30 cellular contexts compared by ENCODE assay signal in the genomic region with DNA sequence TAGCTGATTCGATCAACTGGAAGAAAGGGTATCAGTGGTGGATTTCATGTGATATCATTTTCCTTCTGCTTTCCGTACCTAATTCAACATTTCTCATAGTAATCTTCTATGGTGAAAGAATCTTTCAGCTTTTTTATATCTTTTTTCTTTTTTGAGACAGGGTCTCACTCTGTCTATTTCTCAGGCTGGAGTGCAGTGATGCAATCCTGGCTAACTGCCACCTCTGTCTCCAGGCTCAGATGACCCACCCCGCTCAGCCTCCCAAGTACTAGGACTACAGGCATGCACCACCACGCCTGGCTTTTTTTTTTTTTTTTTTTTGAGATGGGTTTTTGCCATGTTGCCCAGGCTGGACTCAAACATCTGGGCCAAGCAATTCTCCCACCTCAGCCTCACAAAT. TPM values are rescaled to one million over a fixed set of nuclear protein-coding genes. Genes with fewer than 3 reads are reported as not detected.
DNase-seq lines count a peak whose midpoint lies in the region; ATAC-seq and TF ChIP-seq lines count a peak whose summit lies in the region.
"Had no signal": no experiment of that assay in that cellular context is flagged by ENCODE, and none has a peak within 500 bp of the region (broad histone marks: within the 10 kb centered on the region; RNA-seq: fewer than 3 reads in every experiment).

No MANE protein-coding gene starts in this region.

- WGBS in endodermal cell (ENCODE audit: insufficient coverage in 1 of 2, insufficient read length in 1 of 2), 2 experiments = 90% methylated on average over 3 of the region's 4 CpGs; no CpG with 5 or more reads in 1 of the 2 experiments

- H3K27me3 ChIP-seq in endodermal cell (ENCODE audit: control insufficient read depth, insufficient read depth, low read length, poor library complexity, severe bottlenecking) (no peaks in the 10 kb centered on the region), brain microvascular endothelial cell (replicated peaks) (no peaks in the 10 kb centered on the region)
- H3K27me3 ChIP-seq: cardiac muscle cell, gastroesophageal sphincter, left lung had no signal

- no peak overlapping the region for H3K27ac Mint-ChIP-seq in endodermal cell
- no peak overlapping the region for H3K27ac Mint-ChIP-seq in activated T-helper 2 cell treated with anti-CD3 and anti-CD28 coated beads, Interferon-gamma antibody, Interleukin-2, Interleukin-4, amounts not matched to agents 10 μg/mL and 5 μg/mL and 100 μg/mL, durations not matched to agents 14 hours and 24 hours and 36 hours
- H3K27ac Mint-ChIP-seq: B cell; effector memory CD8-positive, alpha-beta T cell; naive thymus-derived CD8-positive, alpha-beta T cell; type B pancreatic cell had no signal

- no peak overlapping the region for H3K9ac ChIP-seq in endodermal cell (ENCODE audit: extremely low read depth, low read length, poor library complexity, severe bottlenecking)
- H3K9ac ChIP-seq: KMS-11 had no signal

- H3K4me1 ChIP-seq in endodermal cell (ENCODE audit: control insufficient read depth, insufficient read depth, low read length) = no peaks in the 10 kb centered on the region
- H3K4me1 ChIP-seq: A549, esophagus squamous epithelium, gastroesophageal sphincter, left lung had no signal

- peaks cover 14% of the 10 kb centered on the region for H3K4me1 Mint-ChIP-seq in endodermal cell
- H3K4me1 Mint-ChIP-seq in activated T-helper 2 cell treated with anti-CD3 and anti-CD28 coated beads, Interferon-gamma antibody, Interleukin-2, Interleukin-4, amounts not matched to agents 10 μg/mL and 5 μg/mL and 100 μg/mL, durations not matched to agents 14 hours and 24 hours and 36 hours (ENCODE audit: low read depth) = no peaks in the 10 kb centered on the region
- H3K4me1 Mint-ChIP-seq: B cell; naive thymus-derived CD8-positive, alpha-beta T cell had no signal

- H3K27me3 Mint-ChIP-seq in endodermal cell (ENCODE audit: insufficient read depth) = no peaks in the 10 kb centered on the region
- H3K27me3 Mint-ChIP-seq in activated T-helper 2 cell treated with anti-CD3 and anti-CD28 coated beads, Interferon-gamma antibody, Interleukin-2, Interleukin-4, amounts not matched to agents 10 μg/mL and 5 μg/mL and 100 μg/mL, durations not matched to agents 14 hours and 24 hours and 36 hours (ENCODE audit: low read depth) = peaks cover 9% of the 10 kb centered on the region
- H3K27me3 Mint-ChIP-seq: type B pancreatic cell had no signal

- peaks cover 19% of the 10 kb centered on the region for H3K9me3 Mint-ChIP-seq in endodermal cell
- H3K9me3 Mint-ChIP-seq in activated T-helper 2 cell treated with anti-CD3 and anti-CD28 coated beads, Interferon-gamma antibody, Interleukin-2, Interleukin-4, amounts not matched to agents 10 μg/mL and 5 μg/mL and 100 μg/mL, durations not matched to agents 14 hours and 24 hours and 36 hours = no peaks in the 10 kb centered on the region
- H3K9me3 Mint-ChIP-seq: activated T-cell treated with anti-CD3 and anti-CD28 coated beads, Interleukin-2, amount 50 U/mL, for 4 hours; effector memory CD8-positive, alpha-beta T cell; naive thymus-derived CD8-positive, alpha-beta T cell; type B pancreatic cell had no signal

- H3K4me3 ChIP-seq in endodermal cell (ENCODE audit: low read length) (peak overlapping the region; percentile 63), brain microvascular endothelial cell (ENCODE audit: low read depth, low read length) (no peak overlapping the region)
- H3K4me3 ChIP-seq: A549, cardiac muscle cell, coronary artery, gastroesophageal sphincter, left lung had no signal

- no peak for TF ChIP-seq CTCF in endodermal cell (conservative IDR thresholded peaks at IDR 0.05)
- no peak for TF ChIP-seq CTCF in brain microvascular endothelial cell (IDR thresholded peaks at IDR 0.05; ENCODE audit: low read depth, low read length, missing control alignments)

- intact Hi-C loops in activated T-helper 2 cell treated with anti-CD3 and anti-CD28 coated beads, Interferon-gamma antibody, Interleukin-2, Interleukin-4, amounts not matched to agents 10 μg/mL and 5 μg/mL and 100 μg/mL, durations not matched to agents 14 hours and 24 hours and 36 hours (cut with micrococcal nuclease) = no loop called here

- no peak overlapping the region for H3K27ac ChIP-seq in endodermal cell (ENCODE audit: low read depth, low read length)
- H3K27ac ChIP-seq in brain microvascular endothelial cell = no peak overlapping the region
- H3K27ac ChIP-seq: A549, cardiac muscle cell, coronary artery, esophagus squamous epithelium, gastroesophageal sphincter, KMS-11, left lung had no signal

- no peaks in the 10 kb centered on the region for H3K9me3 ChIP-seq in endodermal cell (ENCODE audit: control insufficient read depth, low read length)
- H3K9me3 ChIP-seq: A549, esophagus squamous epithelium, gastroesophageal sphincter, left lung had no signal

- in situ Hi-C loops in brain microvascular endothelial cell (cut with HindIII; ENCODE audit: low pct_ligation_motif_present, low sequenced_read_pairs) = no loop called here

- H3K36me3 ChIP-seq in endodermal cell (ENCODE audit: control insufficient read depth, insufficient read depth, low read length) (no peaks in the 10 kb centered on the region), brain microvascular endothelial cell (replicated peaks) (no peaks in the 10 kb centered on the region)
- H3K36me3 ChIP-seq: cardiac muscle cell, esophagus squamous epithelium, gastroesophageal sphincter, left lung had no signal

- H3K36me3 Mint-ChIP-seq in endodermal cell (ENCODE audit: low read depth) = no peaks in the 10 kb centered on the region
- H3K36me3 Mint-ChIP-seq in activated T-helper 2 cell treated with anti-CD3 and anti-CD28 coated beads, Interferon-gamma antibody, Interleukin-2, Interleukin-4, amounts not matched to agents 10 μg/mL and 5 μg/mL and 100 μg/mL, durations not matched to agents 14 hours and 24 hours and 36 hours (ENCODE audit: low read depth) = no peaks in the 10 kb centered on the region
- H3K36me3 Mint-ChIP-seq: naive thymus-derived CD8-positive, alpha-beta T cell; type B pancreatic cell had no signal

- H3K4me3 Mint-ChIP-seq in endodermal cell = no peak overlapping the region
- no peak overlapping the region for H3K4me3 Mint-ChIP-seq in activated T-helper 2 cell treated with anti-CD3 and anti-CD28 coated beads, Interferon-gamma antibody, Interleukin-2, Interleukin-4, amounts not matched to agents 10 μg/mL and 5 μg/mL and 100 μg/mL, durations not matched to agents 14 hours and 24 hours and 36 hours (ENCODE audit: low read depth)
- H3K4me3 Mint-ChIP-seq: activated T-cell treated with anti-CD3 and anti-CD28 coated beads, Interleukin-2, amount 50 U/mL, for 4 hours; B cell; effector memory CD8-positive, alpha-beta T cell; naive thymus-derived CD8-positive, alpha-beta T cell; type B pancreatic cell had no signal

- ATAC-seq in HG02610 (IDR thresholded peaks at IDR 0.05; ENCODE audit: unreplicated experiment) = no peak
- ATAC-seq: A549; activated T-cell treated with anti-CD3 and anti-CD28 coated beads, Interleukin-2, amount 50 U/mL, for 4 hours; effector memory CD8-positive, alpha-beta T cell; gastroesophageal sphincter; left lung; naive thymus-derived CD8-positive, alpha-beta T cell; PC-3 had no signal

- DNase-seq in NCI-H1417 (lab: John Stamatoyannopoulos, UW) = peak in 2 of 3 experiments; percentile 37 to 63
- DNase-seq in NCI-H1417 treated with DMSO at 0.1 percent for 48 hours (lab: John Stamatoyannopoulos, UW) = no peak
- DNase-seq in COR-L47 (lab: John Stamatoyannopoulos, UW) = peak; percentile 29
- peak; percentile 90 for DNase-seq in NCI-H69 (lab: John Stamatoyannopoulos, UW)
- DNase-seq in endodermal cell = no peak
- no peak for DNase-seq in brain microvascular endothelial cell
- no peak for DNase-seq in activated T-helper 2 cell treated with anti-CD3 and anti-CD28 coated beads, Interferon-gamma antibody, Interleukin-2, Interleukin-4, amounts not matched to agents 10 μg/mL and 5 μg/mL and 100 μg/mL, durations not matched to agents 14 hours and 24 hours and 36 hours (ENCODE audit: low spot score)
- DNase-seq: activated CD4-positive, alpha-beta T cell treated with anti-CD3 and anti-CD28 coated beads for 1 hour; activated CD8-positive, alpha-beta memory T cell treated with anti-CD3 and anti-CD28 coated beads for 24 hours; activated naive CD4-positive, alpha-beta T cell treated with anti-CD3 and anti-CD28 coated beads, Interleukin-2, amount 50 U/mL, for 16 hours; activated T-cell treated with anti-CD3 and anti-CD28 coated beads, Interleukin-2, amount 50 U/mL, for 4 hours; effector memory CD8-positive, alpha-beta T cell; esophagus squamous epithelium; hypothalamus; left lung; naive thymus-derived CD8-positive, alpha-beta T cell; NCI-H82; PC-3; Right ventricle myocardium superior; small intestine; stimulated activated CD4-positive, alpha-beta T cell treated with anti-CD3 and anti-CD28 coated beads, Interleukin-1b, Interleukin-23, amount 100 ng/mL, for 48 hours; SW 1271 had no signal

RNA-seq across cellular contexts. Expression of a gene that starts 18.6 kb away (rescaled TPM):
- 10 to 100 TPM; 54.6 to 56.9 TPM for total RNA-seq in endodermal cell
- 41.2 TPM for polyA plus RNA-seq in endodermal cell (2013, experiment 1 of 2)
- polyA plus RNA-seq in endodermal cell (2013, experiment 2 of 2) = 35.7 TPM
- 100 and 109 TPM in 2 replicates for total RNA-seq in activated T-helper 2 cell treated with anti-CD3 and anti-CD28 coated beads, Interferon-gamma antibody, Interleukin-2, Interleukin-4, amounts not matched to agents 10 μg/mL and 5 μg/mL and 100 μg/mL, durations not matched to agents 14 hours and 24 hours and 36 hours

Comparison
In these comparisons a context has a peak if more than half of its experiments do, and no peak if none do; other contexts are left out.
1. DNase-seq: peak in NCI-H1417 (2 of 3), COR-L47 (single experiment) and NCI-H69 (single experiment); none in NCI-H1417 treated with DMSO at 0.1 percent for 48 hours (single experiment), endodermal cell (single experiment), brain microvascular endothelial cell (single experiment) and activated T-helper 2 cell treated with anti-CD3 and anti-CD28 coated beads, Interferon-gamma antibody, Interleukin-2, Interleukin-4, amounts not matched to agents 10 μg/mL and 5 μg/mL and 100 μg/mL, durations not matched to agents 14 hours and 24 hours and 36 hours (single experiment).